ENCODE assay signal across 23 cellular contexts in the genomic region with DNA sequence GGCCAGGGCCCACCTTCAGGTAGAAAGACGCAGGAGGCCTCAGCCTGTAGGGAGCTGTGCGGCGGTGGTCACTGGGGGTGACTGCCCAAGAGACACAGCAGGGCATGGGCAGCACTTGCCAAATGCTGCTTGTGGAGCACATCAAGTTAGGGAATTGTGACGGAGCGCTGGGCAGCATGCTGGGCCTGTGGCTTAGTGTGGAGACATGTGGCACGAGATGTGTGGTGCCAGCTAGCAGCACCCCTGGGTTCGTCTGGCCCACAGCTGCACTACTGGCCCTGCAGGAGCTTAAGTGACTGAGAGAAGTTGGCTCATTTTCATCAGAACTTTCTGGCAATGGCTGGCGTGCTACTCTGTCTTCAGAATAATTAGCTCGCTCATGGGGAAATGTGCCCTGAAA.
DNase-seq lines count a peak whose midpoint lies in the region; TF ChIP-seq lines count a peak whose summit lies in the region.
"Had no signal": no experiment of that assay in that cellular context is flagged by ENCODE, and none has a peak within 500 bp of the region (broad histone marks: within the 10 kb centered on the region; RNA-seq: fewer than 3 reads in every experiment).

No MANE protein-coding gene starts in this region.

- no peaks in the 10 kb centered on the region for H3K79me1 ChIP-seq in neuronal stem cell (ENCODE audit: low read depth, low read length)

- CTCF ChIA-PET in HEK293 (lab: Yijun Ruan, JAX), result no interaction called here

- H3K9me3 ChIP-seq in HEK293 (ENCODE audit: control insufficient read depth, insufficient read depth, low read depth, low read length) (no peaks in the 10 kb centered on the region), neuronal stem cell (replicated peaks in 1 of 2; ENCODE audit: control insufficient read depth in 2 of 2, insufficient read depth in 1 of 2, low read depth in 1 of 2, low read length in 2 of 2) (no peaks in the 10 kb centered on the region), esophagus squamous epithelium (no peaks in the 10 kb centered on the region), WERI-Rb-1 (ENCODE audit: severe bottlenecking) (peaks cover 6% of the 10 kb centered on the region)
- H3K9me3 ChIP-seq: BE2C had no signal

- no peak for TF ChIP-seq CTCF in HEK293 (tag by site-specific recombination; IDR thresholded peaks at IDR 0.05)
- TF ChIP-seq CTCF in esophagus squamous epithelium (IDR thresholded peaks at IDR 0.05), result no peak
- no peak for TF ChIP-seq CTCF in WERI-Rb-1 (IDR thresholded peaks at IDR 0.05; ENCODE audit: low read depth, low read length)

- H3K23ac ChIP-seq in neuronal stem cell (ENCODE audit: low read depth, low read length, poor library complexity), result no peak overlapping the region

- H2BK15ac ChIP-seq in neuronal stem cell (ENCODE audit: low read length), result no peak overlapping the region

- H4K91ac ChIP-seq in neuronal stem cell (ENCODE audit: low read depth, low read length, poor library complexity), result no peak overlapping the region

- no peak overlapping the region for H3K27ac ChIP-seq in HEK293 (ENCODE audit: extremely low read depth, low read depth, low read length)
- no peak overlapping the region for H3K27ac ChIP-seq in neuronal stem cell (replicated peaks; ENCODE audit: low read length)
- H3K27ac ChIP-seq in esophagus squamous epithelium, result no peak overlapping the region
- no peak overlapping the region for H3K27ac ChIP-seq in WERI-Rb-1
- H3K27ac ChIP-seq: BLaER1 had no signal

- no peaks in the 10 kb centered on the region for H3K4me1 ChIP-seq in HEK293 (ENCODE audit: control insufficient read depth, insufficient read depth, low read length)
- H3K4me1 ChIP-seq in neuronal stem cell (ENCODE audit: control insufficient read depth in 2 of 2, insufficient read depth in 1 of 2, low read depth in 1 of 2, low read length in 2 of 2), result no peaks in the 10 kb centered on the region
- no peaks in the 10 kb centered on the region for H3K4me1 ChIP-seq in esophagus squamous epithelium
- H3K4me1 ChIP-seq: BE2C, BLaER1 had no signal

- no peak overlapping the region for H3K4me2 ChIP-seq in neuronal stem cell (ENCODE audit: insufficient read depth, low read length, poor library complexity, severe bottlenecking)
- H3K4me2 ChIP-seq: BLaER1 had no signal

- no peak overlapping the region for H3K9ac ChIP-seq in neuronal stem cell (ENCODE audit: low read depth, low read length, poor library complexity)
- H3K9ac ChIP-seq: BLaER1 had no signal

- no peak overlapping the region for H2AK5ac ChIP-seq in neuronal stem cell (ENCODE audit: low read depth, low read length)

- H2AFZ ChIP-seq in neuronal stem cell (ENCODE audit: low read length), result no peak overlapping the region

- no peak overlapping the region for H2BK12ac ChIP-seq in neuronal stem cell (ENCODE audit: low read length)

- H2BK5ac ChIP-seq in neuronal stem cell (ENCODE audit: low read length), result no peak overlapping the region

- peak; percentile 0 for DNase-seq in cerebellar cortex (ENCODE audit: low spot score)
- DNase-seq in neuronal stem cell (ENCODE audit: low spot score), result no peak
- no peak for DNase-seq in esophagus squamous epithelium (lab: John Stamatoyannopoulos, UW)
- DNase-seq in SKM-1 treated with dmso at 0.1 percent for 144 hours (lab: John Stamatoyannopoulos, UW; ENCODE audit: unreplicated experiment), result no peak
- DNase-seq in hepatic stellate cell (ENCODE audit: low spot score), result no peak
- DNase-seq in WERI-Rb-1, result no peak
- DNase-seq: 8988T; ACHN; BE2C; C1 segment of cervical spinal cord; CD4-positive, alpha-beta memory T cell; CD4-positive, CD25-positive, alpha-beta regulatory T cell; CD8-positive, alpha-beta memory T cell; COR-L47; DMS 273 treated with DMSO at 0.1 percent for 48 hours; DMS153; DMS53; DMS79; DND-41; EL; GF-D8 had no signal

- no peaks in the 10 kb centered on the region for H3K36me3 ChIP-seq in HEK293 (ENCODE audit: control insufficient read depth in 2 of 2, insufficient read depth in 1 of 2, low read length in 2 of 2)
- no peaks in the 10 kb centered on the region for H3K36me3 ChIP-seq in neuronal stem cell (replicated peaks in 1 of 2; ENCODE audit: control insufficient read depth in 2 of 2, insufficient read depth in 2 of 2, low read length in 2 of 2)
- no peaks in the 10 kb centered on the region for H3K36me3 ChIP-seq in esophagus squamous epithelium
- H3K36me3 ChIP-seq in WERI-Rb-1, result no peaks in the 10 kb centered on the region
- H3K36me3 ChIP-seq: BE2C, BLaER1 had no signal

- H3K27me3 ChIP-seq in neuronal stem cell (ENCODE audit: control insufficient read depth in 3 of 3, insufficient read depth in 3 of 3, low read depth in 1 of 3, low read length in 3 of 3) (no peaks in the 10 kb centered on the region), esophagus squamous epithelium (no peaks in the 10 kb centered on the region), WERI-Rb-1 (ENCODE audit: insufficient read depth, low read depth, severe bottlenecking) (no peaks in the 10 kb centered on the region)
- H3K27me3 ChIP-seq: BE2C, BLaER1 had no signal

- no peak overlapping the region for H3K14ac ChIP-seq in neuronal stem cell (ENCODE audit: low read length)

- POLR2A ChIA-PET in HEK293 (lab: Yijun Ruan, JAX), result no interaction called here

- H3K4me3 ChIP-seq in HEK293 (ENCODE audit: low read depth, low read length) (no peak overlapping the region), neuronal stem cell (ENCODE audit: low read length in 2 of 2) (no peak overlapping the region), esophagus squamous epithelium (no peak overlapping the region), WERI-Rb-1 (ENCODE audit: low read depth, low read length) (no peak overlapping the region)
- H3K4me3 ChIP-seq: BLaER1 had no signal

- H4K8ac ChIP-seq in neuronal stem cell (ENCODE audit: low read depth, low read length), result no peak overlapping the region

- H3K18ac ChIP-seq in neuronal stem cell (ENCODE audit: low read length), result peak overlapping the region; percentile 59

- intact Hi-C loops in esophagus squamous epithelium (cut with DNase I), result no loop called here

- WGBS in neuronal stem cell (ENCODE audit: extremely low coverage in 2 of 2, insufficient read length in 2 of 2, insufficient replicate concordance in 1 of 2), 2 donors, result no CpG with 5 or more reads among the region's 9 CpGs
- 59 to 100% methylated on average over 3 of the region's 9 CpGs for WGBS in esophagus squamous epithelium, 2 donors

- no peak overlapping the region for H3K4ac ChIP-seq in neuronal stem cell (ENCODE audit: low read length)

- H2BK120ac ChIP-seq in neuronal stem cell (ENCODE audit: low read depth, low read length), result no peak overlapping the region

- no peak for TF ChIP-seq POLR2A in esophagus squamous epithelium (IDR thresholded peaks at IDR 0.05)

TF ChIP-seq in HEK293, 187 proteins besides CTCF, POLR2A, EP300 and RAD21 (continues in another document):
- TF ChIP-seq ZNF626 (tag by site-specific recombination; IDR thresholded peaks at IDR 0.05) (no peak), ZNF426 (tag by site-specific recombination; IDR thresholded peaks at IDR 0.05) (no peak), ZNF175 (tag by site-specific recombination; IDR thresholded peaks at IDR 0.05) (no peak), ZIC2 (tag by site-specific recombination; IDR thresholded peaks at IDR 0.05) (peak; percentile 29; the same call in 1 of the 2 replicates)
- TF ChIP-seq, protein P1, sequence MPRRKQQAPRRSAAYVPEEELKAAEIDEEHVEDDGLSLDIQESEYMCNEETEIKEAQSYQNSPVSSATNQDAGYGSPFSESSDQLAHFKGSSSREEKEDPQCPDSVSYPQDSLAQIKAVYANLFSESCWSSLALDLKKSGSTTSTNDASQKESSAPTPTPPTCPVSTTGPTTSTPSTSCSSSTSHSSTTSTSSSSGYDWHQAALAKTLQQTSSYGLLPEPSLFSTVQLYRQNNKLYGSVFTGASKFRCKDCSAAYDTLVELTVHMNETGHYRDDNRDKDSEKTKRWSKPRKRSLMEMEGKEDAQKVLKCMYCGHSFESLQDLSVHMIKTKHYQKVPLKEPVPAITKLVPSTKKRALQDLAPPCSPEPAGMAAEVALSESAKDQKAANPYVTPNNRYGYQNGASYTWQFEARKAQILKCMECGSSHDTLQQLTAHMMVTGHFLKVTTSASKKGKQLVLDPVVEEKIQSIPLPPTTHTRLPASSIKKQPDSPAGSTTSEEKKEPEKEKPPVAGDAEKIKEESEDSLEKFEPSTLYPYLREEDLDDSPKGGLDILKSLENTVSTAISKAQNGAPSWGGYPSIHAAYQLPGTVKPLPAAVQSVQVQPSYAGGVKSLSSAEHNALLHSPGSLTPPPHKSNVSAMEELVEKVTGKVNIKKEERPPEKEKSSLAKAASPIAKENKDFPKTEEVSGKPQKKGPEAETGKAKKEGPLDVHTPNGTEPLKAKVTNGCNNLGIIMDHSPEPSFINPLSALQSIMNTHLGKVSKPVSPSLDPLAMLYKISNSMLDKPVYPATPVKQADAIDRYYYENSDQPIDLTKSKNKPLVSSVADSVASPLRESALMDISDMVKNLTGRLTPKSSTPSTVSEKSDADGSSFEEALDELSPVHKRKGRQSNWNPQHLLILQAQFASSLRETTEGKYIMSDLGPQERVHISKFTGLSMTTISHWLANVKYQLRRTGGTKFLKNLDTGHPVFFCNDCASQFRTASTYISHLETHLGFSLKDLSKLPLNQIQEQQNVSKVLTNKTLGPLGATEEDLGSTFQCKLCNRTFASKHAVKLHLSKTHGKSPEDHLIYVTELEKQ (tag by site-specific recombination; IDR thresholded peaks at IDR 0.05; ENCODE audit: borderline replicate concordance), result no peak
